In the genomic region with DNA sequence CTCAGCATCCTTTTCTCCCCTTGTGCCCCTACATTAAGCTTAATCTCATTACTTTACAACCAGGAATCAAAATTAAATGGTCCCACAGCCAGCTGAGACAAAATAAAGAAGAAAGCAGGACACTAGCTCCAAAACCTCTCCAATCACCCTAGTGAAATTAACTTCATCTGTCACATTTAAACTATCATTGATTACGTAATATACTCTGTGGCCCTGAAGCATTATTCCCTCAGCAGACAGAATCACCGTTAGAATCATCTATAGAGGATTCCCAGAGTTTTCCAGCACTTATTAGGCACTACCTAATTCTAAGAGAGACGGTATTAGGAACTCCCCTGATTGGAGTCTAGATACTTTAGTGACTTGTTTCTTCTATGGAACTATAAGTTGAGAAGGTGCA, we compare ENCODE assay signal across 40 cellular contexts. TPM values are rescaled to one million over a fixed set of nuclear protein-coding genes. Genes with fewer than 3 reads are reported as not detected.
"Had no signal": no experiment of that assay in that cellular context is flagged by ENCODE, and none has a peak within 500 bp of the region (broad histone marks: within the 10 kb centered on the region; RNA-seq: fewer than 3 reads in every experiment).

A gene with protein sequence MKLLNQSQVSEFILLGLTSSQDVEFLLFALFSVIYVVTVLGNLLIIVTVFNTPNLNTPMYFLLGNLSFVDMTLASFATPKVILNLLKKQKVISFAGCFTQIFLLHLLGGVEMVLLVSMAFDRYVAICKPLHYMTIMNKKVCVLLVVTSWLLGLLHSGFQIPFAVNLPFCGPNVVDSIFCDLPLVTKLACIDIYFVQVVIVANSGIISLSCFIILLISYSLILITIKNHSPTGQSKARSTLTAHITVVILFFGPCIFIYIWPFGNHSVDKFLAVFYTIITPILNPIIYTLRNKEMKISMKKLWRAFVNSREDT (plus strand): TSS at position 302 of the 400 bp plus-strand sequence. CDS start 6,761 bp downstream, outside the sequence.

- H3K36me3 ChIP-seq: MG63 had no signal

- H3K4me3 ChIP-seq: MG63 had no signal

- H3K27me3 ChIP-seq: MG63 had no signal

- H3K9me3 ChIP-seq: MG63 had no signal

- DNase-seq: Karpas-422, Kasumi-1, MG63, MM.1S, MV-4-11, NCI-H1048, NCI-H1092, NCI-H1092 treated with DMSO at 0.1 percent for 48 hours, NCI-H1105, NCI-H1105 treated with DMSO at 0.1 percent for 48 hours, NCI-H1417, NCI-H1417 treated with DMSO at 0.1 percent for 48 hours, NCI-H1436, NCI-H1436 treated with DMSO at 0.1 percent for 48 hours, NCI-H146, NCI-H1694, NCI-H1694 treated with DMSO at 0.1 percent for 48 hours, NCI-H187, NCI-H187 treated with DMSO at 0.1 percent for 48 hours, NCI-H1930, NCI-H2029, NCI-H2029 treated with DMSO at 0.1 percent for 48 hours, NCI-H2081, NCI-H2081 treated with DMSO at 0.1 percent for 48 hours, NCI-H2107, NCI-H2171, NCI-H2171 treated with DMSO at 0.1 percent for 48 hours, NCI-H2227 treated with DMSO at 0.1 percent for 48 hours, NCI-H226, NCI-H345, NCI-H446, NCI-H446 treated with DMSO at 0.1 percent for 48 hours, NCI-H510A, NCI-H510A treated with DMSO at 0.1 percent for 48 hours, NCI-H524, NCI-H524 treated with DMSO at 0.1 percent for 48 hours had no signal

RNA-seq across cellular contexts. Expression of the gene that starts here (rescaled TPM):
- total RNA-seq: LHCN-M2, M059J, MCF 10A, NCI-H460 had no signal
